ENCODE assay signal across 9 cellular contexts in genomic region chr16:72787130-72787518, GRCh38.
DNase-seq lines count a peak whose midpoint lies in the region; ATAC-seq and TF ChIP-seq lines count a peak whose summit lies in the region.
"Had no signal": no experiment of that assay in that cellular context is flagged by ENCODE, and none has a peak within 500 bp of the region (broad histone marks: within the 10 kb centered on the region; RNA-seq: fewer than 3 reads in every experiment).

No MANE protein-coding gene starts in this region.

- H3K4me3 ChIP-seq in A673 (ENCODE audit: low read depth, low read length, poor library complexity, severe bottlenecking) (peak overlapping the region; percentile 51), mammary epithelial cell (replicated peaks in 1 of 3; ENCODE audit: insufficient read depth in 1 of 3, low read depth in 2 of 3, low read length in 3 of 3) (peak overlapping the region; percentile 43 to 51 (median 49)), mucosa of rectum (ENCODE audit: low read length in 2 of 2) (peak overlapping the region; percentile 56 to 64)
- H3K4me3 ChIP-seq: K562 had no signal

- H3K27ac ChIP-seq in A673 (ENCODE audit: low read depth, low read length, poor library complexity, severe bottlenecking): no peak overlapping the region
- peak overlapping the region; percentile 58 for H3K27ac ChIP-seq in mammary epithelial cell (ENCODE audit: insufficient read depth, low read depth, low read length)
- H3K27ac ChIP-seq in mucosa of rectum (ENCODE audit: low read depth in 2 of 2, low read length in 2 of 2): no peak overlapping the region

- dilution Hi-C loops in mammary epithelial cell (cut with HindIII; ENCODE audit: low sequenced_read_pairs): no loop called here

- BruUV-seq in A673 (replicated peaks; lab: Mats Ljungman, UMichigan) (no TSS peak), mammary epithelial cell (replicated peaks; lab: Mats Ljungman, UMichigan) (no TSS peak)

- peak overlapping the region; percentile 88 for H2AFZ ChIP-seq in mammary epithelial cell (ENCODE audit: low read depth, low read length)

- H3K27me3 ChIP-seq in A673 (replicated peaks; ENCODE audit: insufficient read depth, low read depth, low read length, poor library complexity) (no peaks in the 10 kb centered on the region), mammary epithelial cell (ENCODE audit: insufficient read depth, low read length) (no peaks in the 10 kb centered on the region), mucosa of rectum (ENCODE audit: control insufficient read depth in 2 of 2, insufficient read depth in 2 of 2, low read length in 2 of 2) (no peaks in the 10 kb centered on the region)

- H3K4me1 ChIP-seq in A673 (ENCODE audit: insufficient read depth, low read length, poor library complexity, severe bottlenecking) (peaks cover 4% of the 10 kb centered on the region), mammary epithelial cell (ENCODE audit: insufficient read depth, low read length) (peaks cover 8% of the 10 kb centered on the region), mucosa of rectum (ENCODE audit: control insufficient read depth in 2 of 2, insufficient read depth in 2 of 2, low read length in 2 of 2) (peaks cover 3 to 6% of the 10 kb centered on the region in 2 donors)

- DNase-seq in A673 (ENCODE audit: low spot score) (no peak), mammary epithelial cell (no peak), NCI-H526 (lab: John Stamatoyannopoulos, UW) (no peak), NCI-H1436 (lab: John Stamatoyannopoulos, UW) (no peak), RKO (ENCODE audit: low spot score) (no peak), GM10248 (ENCODE audit: extremely low spot score) (no peak)

- no peaks in the 10 kb centered on the region for H4K20me1 ChIP-seq in mammary epithelial cell (ENCODE audit: insufficient read depth, low read length)

- peak overlapping the region; percentile 28 for H3K9ac ChIP-seq in mammary epithelial cell (ENCODE audit: insufficient read depth, low read length)
- H3K9ac ChIP-seq in mucosa of rectum (ENCODE audit: low read depth in 1 of 2, low read length in 2 of 2): peak overlapping the region in 1 of 2 donors; percentile 46

- WGBS in mammary epithelial cell (ENCODE audit: low coverage, missing lambda C conversion rate): 2% methylated on average over 10 of the region's 24 CpGs

- intact Hi-C loops in A673 (cut with micrococcal nuclease; ENCODE audit: unreplicated experiment) (no loop called here), mammary epithelial cell (cut with micrococcal nuclease) (no loop called here)

- H3K9me3 ChIP-seq in A673 (ENCODE audit: low read depth, low read length, poor library complexity, severe bottlenecking) (no peaks in the 10 kb centered on the region), mammary epithelial cell (replicated peaks; ENCODE audit: insufficient read depth, low read length) (no peaks in the 10 kb centered on the region), mucosa of rectum (ENCODE audit: control insufficient read depth in 2 of 2, low read length in 2 of 2) (no peaks in the 10 kb centered on the region)

- TF ChIP-seq CTCF in A673 (conservative IDR thresholded peaks at IDR 0.05; ENCODE audit: low read depth, low read length): no peak
- no peak for TF ChIP-seq CTCF in mammary epithelial cell (conservative IDR thresholded peaks at IDR 0.05 in 1 of 2, IDR thresholded peaks at IDR 0.05 in 1 of 2; ENCODE audit: extremely low read depth in 1 of 2, insufficient read depth in 1 of 2, low read depth in 1 of 2, low read length in 2 of 2)
- no peak for TF ChIP-seq CTCF in GM10248 (IDR thresholded peaks at IDR 0.05; ENCODE audit: control extremely low read depth, extremely low read depth, low read depth, missing control alignments)

- peak; percentile 19 for ATAC-seq in HG02642 (IDR thresholded peaks at IDR 0.05; ENCODE audit: poor library complexity, unreplicated experiment)
- ATAC-seq: K562 had no signal

- H3K4me2 ChIP-seq in mammary epithelial cell (ENCODE audit: insufficient read depth, low read depth, low read length): peak overlapping the region; percentile 80

- H3K36me3 ChIP-seq in A673 (ENCODE audit: insufficient read depth, low read length, poor library complexity, severe bottlenecking): no peaks in the 10 kb centered on the region
- no peaks in the 10 kb centered on the region for H3K36me3 ChIP-seq in mammary epithelial cell (ENCODE audit: insufficient read depth, low read length)
- no peaks in the 10 kb centered on the region for H3K36me3 ChIP-seq in mucosa of rectum (ENCODE audit: control insufficient read depth in 2 of 2, insufficient read depth in 2 of 2, low read length in 2 of 2)

- no peaks in the 10 kb centered on the region for H3K79me2 ChIP-seq in mammary epithelial cell (ENCODE audit: insufficient read depth, low read length)

- CTCF ChIA-PET in A673 (lab: Charles Lee) (interaction anchor here (0.7 kb wide), 1 partner anchor 386 kb away, joined by 5 read pairs; no protein-coding TSS in a partner anchor), mammary epithelial cell (lab: Charles Lee; ENCODE audit: low non-redundant PET) (interaction anchor here (0.7 kb wide), 1 partner anchor 11 kb away, joined by 3 read pairs; no protein-coding TSS in a partner anchor), GM10248 (lab: Yijun Ruan, JAX) (interaction anchor here (0.8 to 1.5 kb wide), 6 partner anchors 9 to 52 kb away, joined by 3 to 4 read pairs (median 3); no protein-coding TSS in a partner anchor)

- POLR2A ChIA-PET in A673 (lab: Charles Lee; ENCODE audit: low non-redundant PET) (no interaction called here), GM10248 (lab: Yijun Ruan, JAX) (no interaction called here)

- in situ Hi-C loops in mammary epithelial cell (cut with MboI; ENCODE audit: low sequenced_read_pairs in 2 of 2): no loop called here
